ENCODE assay signal across 1 cellular context in genomic region chr17:66507103-66507923, GRCh38.
TF ChIP-seq lines count a peak whose summit lies in the region.

No MANE protein-coding gene starts in this region.

TF ChIP-seq in SK-N-SH, 30 proteins besides CTCF, POLR2A, EP300 and RAD21 (continued from another document):
- TF ChIP-seq ZBTB33 (IDR thresholded peaks at IDR 0.05; ENCODE audit: borderline replicate concordance, low read depth) (no peak), POLR2AphosphoS5 (IDR thresholded peaks at IDR 0.05; ENCODE audit: low read depth, low read length) (peak; percentile 47; the same call in 1 of the 2 replicates), NRF1 (IDR thresholded peaks at IDR 0.05; ENCODE audit: low read depth, low read length) (no peak), TCF12 (IDR thresholded peaks at IDR 0.05) (peak; percentile 33; the same call in 1 of the 2 replicates), TAF1 (IDR thresholded peaks at IDR 0.05; ENCODE audit: borderline replicate concordance, low read depth, low read length) (no peak), MEF2A (IDR thresholded peaks at IDR 0.05; ENCODE audit: borderline replicate concordance, low read depth) (no peak), FOXJ3 (CRISPR knock-in tag; IDR thresholded peaks at IDR 0.05) (no peak), CHD2 (IDR thresholded peaks at IDR 0.05; ENCODE audit: low read length, partially characterized antibody) (no peak), ELF1 (IDR thresholded peaks at IDR 0.05) (no peak), RFX5 (IDR thresholded peaks at IDR 0.05; ENCODE audit: low read length) (no peak), RCOR1 (IDR thresholded peaks at IDR 0.05; ENCODE audit: low read length) (no peak), MXI1 (IDR thresholded peaks at IDR 0.05; ENCODE audit: low read depth, low read length) (no peak), EZH2phosphoT487 (IDR thresholded peaks at IDR 0.05; ENCODE audit: borderline replicate concordance, low read depth) (no peak), SIN3A (IDR thresholded peaks at IDR 0.05; ENCODE audit: borderline replicate concordance, low read depth, low read length) (peak; percentile 48; the same call in 1 of the 2 replicates), JUND (IDR thresholded peaks at IDR 0.05) (peak; percentile 74), FOXM1 (IDR thresholded peaks at IDR 0.05; ENCODE audit: low read depth) (no peak), IRF3 (IDR thresholded peaks at IDR 0.05; ENCODE audit: low read depth, low read length) (no peak), USF2 (IDR thresholded peaks at IDR 0.05; ENCODE audit: borderline replicate concordance, low read depth, low read length) (no peak), GABPA (IDR thresholded peaks at IDR 0.05; ENCODE audit: low read depth) (no peak)
- TF ChIP-seq, protein P1, sequence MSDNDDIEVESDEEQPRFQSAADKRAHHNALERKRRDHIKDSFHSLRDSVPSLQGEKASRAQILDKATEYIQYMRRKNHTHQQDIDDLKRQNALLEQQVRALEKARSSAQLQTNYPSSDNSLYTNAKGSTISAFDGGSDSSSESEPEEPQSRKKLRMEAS (IDR thresholded peaks at IDR 0.05; ENCODE audit: low read depth), result peak; percentile 62
- TF ChIP-seq, protein P2, sequence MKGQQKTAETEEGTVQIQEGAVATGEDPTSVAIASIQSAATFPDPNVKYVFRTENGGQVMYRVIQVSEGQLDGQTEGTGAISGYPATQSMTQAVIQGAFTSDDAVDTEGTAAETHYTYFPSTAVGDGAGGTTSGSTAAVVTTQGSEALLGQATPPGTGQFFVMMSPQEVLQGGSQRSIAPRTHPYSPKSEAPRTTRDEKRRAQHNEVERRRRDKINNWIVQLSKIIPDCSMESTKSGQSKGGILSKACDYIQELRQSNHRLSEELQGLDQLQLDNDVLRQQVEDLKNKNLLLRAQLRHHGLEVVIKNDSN (IDR thresholded peaks at IDR 0.05; ENCODE audit: borderline replicate concordance, low read depth), result no peak
TF ChIP-seq in SK-N-SH: peak in this region for 9.
